8 cellular contexts compared by ENCODE assay signal in the genomic region with DNA sequence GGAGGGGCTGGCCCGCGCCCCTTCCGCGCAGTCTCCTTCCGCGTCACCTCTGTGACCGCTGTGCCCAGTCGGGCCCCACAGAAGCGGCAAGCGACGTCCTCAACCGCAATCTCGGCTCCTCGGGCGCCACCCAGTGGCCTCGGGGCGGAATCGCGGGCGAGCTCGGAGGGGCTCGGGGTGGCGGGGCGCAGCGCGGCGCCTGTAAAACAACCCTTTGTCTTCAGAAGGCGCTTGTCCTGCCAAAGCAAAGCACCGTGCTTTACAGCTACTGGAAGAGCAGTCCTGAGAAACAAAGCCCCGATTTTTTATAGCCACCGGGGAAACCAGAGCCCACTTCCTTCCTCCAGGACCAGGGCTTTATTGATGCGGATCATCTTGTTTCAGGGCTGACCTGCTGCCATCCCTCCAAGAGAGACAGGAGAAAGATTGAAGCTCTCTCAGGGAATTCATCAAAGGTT. TPM values are rescaled to one million over a fixed set of nuclear protein-coding genes. Genes with fewer than 3 reads are reported as not detected.
DNase-seq lines count a peak whose midpoint lies in the region; ATAC-seq and TF ChIP-seq lines count a peak whose summit lies in the region.

No MANE protein-coding gene starts in this region.

- DNase-seq in AG09309 (ENCODE audit: low read depth): no peak
- peak; percentile 44 for DNase-seq in NCI-H345 treated with DMSO at 0.1 percent for 48 hours (lab: John Stamatoyannopoulos, UW; ENCODE audit: unreplicated experiment)
- DNase-seq in activated CD4-positive, CD25-positive, alpha-beta regulatory T cell treated with anti-CD3 and anti-CD28 coated beads, Interleukin-2, amount 50 U/mL, for 72 hours: peak; percentile 94
- DNase-seq in cerebellum (ENCODE audit: low spot score): peak; percentile 71
- DNase-seq in kidney tubule cell (ENCODE audit: low spot score): peak; percentile 84
- peak; percentile 88 to 89 for DNase-seq in stimulated activated CD4-positive, alpha-beta T cell treated with anti-CD3 and anti-CD28 coated beads, Interleukin-1b, Interleukin-23, amount 100 ng/mL, for 4 hours (ENCODE audit: low read depth in 2 of 2)

- ATAC-seq in GM18909 (IDR thresholded peaks at IDR 0.05; ENCODE audit: poor library complexity, unreplicated experiment) (peak; percentile 85), HG03159 (IDR thresholded peaks at IDR 0.05; ENCODE audit: unreplicated experiment) (peak; percentile 94)

- peak; percentile 79 for TF ChIP-seq CTCF in AG09309 (IDR thresholded peaks at IDR 0.05; ENCODE audit: control insufficient read depth, insufficient read depth, low read depth, low read length, missing control alignments)

- H3K4me3 ChIP-seq in AG09309 (ENCODE audit: control insufficient read depth, low read depth, low read length): peak overlapping the region; percentile 40

RNA-seq across cellular contexts. Expression of a gene that starts 37.3 kb away (rescaled TPM):
- total RNA-seq in cerebellum: 18.4 TPM
